In genomic region chr2:217227794-217228193, GRCh38 we compare ENCODE assay signal across 2 cellular contexts.
TF ChIP-seq lines count a peak whose summit lies in the region.

No MANE protein-coding gene starts in this region.

TF ChIP-seq in IMR-90, 13 proteins besides CTCF, POLR2A, EP300 and RAD21 (continued from another document):
- TF ChIP-seq, protein P1, sequence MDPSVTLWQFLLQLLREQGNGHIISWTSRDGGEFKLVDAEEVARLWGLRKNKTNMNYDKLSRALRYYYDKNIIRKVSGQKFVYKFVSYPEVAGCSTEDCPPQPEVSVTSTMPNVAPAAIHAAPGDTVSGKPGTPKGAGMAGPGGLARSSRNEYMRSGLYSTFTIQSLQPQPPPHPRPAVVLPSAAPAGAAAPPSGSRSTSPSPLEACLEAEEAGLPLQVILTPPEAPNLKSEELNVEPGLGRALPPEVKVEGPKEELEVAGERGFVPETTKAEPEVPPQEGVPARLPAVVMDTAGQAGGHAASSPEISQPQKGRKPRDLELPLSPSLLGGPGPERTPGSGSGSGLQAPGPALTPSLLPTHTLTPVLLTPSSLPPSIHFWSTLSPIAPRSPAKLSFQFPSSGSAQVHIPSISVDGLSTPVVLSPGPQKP (IDR thresholded peaks at IDR 0.05; ENCODE audit: borderline replicate concordance, low read depth, low read length): no peak

TF ChIP-seq in neural cell, 6 proteins besides CTCF, POLR2A, EP300 and RAD21:
- TF ChIP-seq REST (IDR thresholded peaks at IDR 0.05; ENCODE audit: borderline replicate concordance) (no peak), POLR2AphosphoS5 (IDR thresholded peaks at IDR 0.05) (peak; percentile 63)
